In genomic region chr16:56722200-56722842, GRCh38 we compare ENCODE assay signal across 24 cellular contexts. TPM values are rescaled to one million over a fixed set of nuclear protein-coding genes. Genes with fewer than 3 reads are reported as not detected.
DNase-seq lines count a peak whose midpoint lies in the region; ATAC-seq and TF ChIP-seq lines count a peak whose summit lies in the region.
"Had no signal": no experiment of that assay in that cellular context is flagged by ENCODE, and none has a peak within 500 bp of the region (broad histone marks: within the 10 kb centered on the region; RNA-seq: fewer than 3 reads in every experiment).

No MANE protein-coding gene starts in this region.

- no peak overlapping the region for H3K4me3 ChIP-seq in HEK293 (ENCODE audit: low read depth, low read length)
- H3K4me3 ChIP-seq: A549; BLaER1 treated with 17β-estradiol and CSF1 and Interleukin-3, amounts not matched to agents 10 nM and 100 nM; GM23338 had no signal

- no peak for DNase-seq in activated CD8-positive, alpha-beta T cell treated with anti-CD3 and anti-CD28 coated beads for 36 hours
- DNase-seq in activated CD8-positive, alpha-beta T cell treated with anti-CD3 and anti-CD28 coated beads, Interleukin-2, amount 10 ng/mL, durations not matched to agents 7 days and 5 days: no peak
- no peak for DNase-seq in stimulated activated naive CD8-positive, alpha-beta T cell treated with anti-CD3 and anti-CD28 coated beads, Interleukin-15, Interleukin-2, amounts not matched to agents 100 U/mL and 50 U/mL, for 24 hours
- no peak for DNase-seq in kidney glomerular epithelial cell (lab: John Stamatoyannopoulos, UW)
- DNase-seq: 8988T; ACHN; AML-193; BE2C; CD4-positive, alpha-beta T cell; CD8-positive, alpha-beta memory T cell; DMS 273 treated with DMSO at 0.1 percent for 48 hours; DMS79; EL; GDM1; H9; HFFc6 had no signal

- no peak overlapping the region for H3K27ac ChIP-seq in HEK293 (ENCODE audit: extremely low read depth, low read depth, low read length)
- H3K27ac ChIP-seq: A549; BLaER1 treated with 17β-estradiol and CSF1 and Interleukin-3, amounts not matched to agents 10 nM and 100 nM had no signal

- H3K4me1 Mint-ChIP-seq in activated CD8-positive, alpha-beta T cell treated with anti-CD3 and anti-CD28 coated beads for 36 hours (ENCODE audit: low read depth): peaks cover 5% of the 10 kb centered on the region
- no peaks in the 10 kb centered on the region for H3K4me1 Mint-ChIP-seq in activated CD8-positive, alpha-beta T cell treated with anti-CD3 and anti-CD28 coated beads, Interleukin-2, amount 10 ng/mL, durations not matched to agents 7 days and 5 days (ENCODE audit: low read depth)
- H3K4me1 Mint-ChIP-seq: CD14-positive monocyte, GM23338, H9 had no signal

- CTCF ChIA-PET in activated CD8-positive, alpha-beta T cell treated with anti-CD3 and anti-CD28 coated beads for 36 hours (lab: Charles Lee): interaction anchor here (1.1 kb wide), 1 partner anchor 145 kb away, joined by 3 read pairs; no protein-coding TSS in a partner anchor
- CTCF ChIA-PET in activated CD8-positive, alpha-beta T cell treated with anti-CD3 and anti-CD28 coated beads, Interleukin-2, amount 10 ng/mL, durations not matched to agents 7 days and 5 days (lab: Charles Lee): interaction anchor here (0.6 to 1.0 kb wide), 3 partner anchors 16 to 308 kb away, joined by 3 read pairs; no protein-coding TSS in a partner anchor
- CTCF ChIA-PET in HEK293 (lab: Yijun Ruan, JAX): interaction anchor here (0.5 to 1.2 kb wide), 2 partner anchors 46 to 366 kb away, joined by 6 read pairs; no protein-coding TSS in a partner anchor

- H3K4me3 Mint-ChIP-seq in activated CD8-positive, alpha-beta T cell treated with anti-CD3 and anti-CD28 coated beads for 36 hours: no peak overlapping the region
- H3K4me3 Mint-ChIP-seq in activated CD8-positive, alpha-beta T cell treated with anti-CD3 and anti-CD28 coated beads, Interleukin-2, amount 10 ng/mL, durations not matched to agents 7 days and 5 days: no peak overlapping the region
- H3K4me3 Mint-ChIP-seq: CD14-positive monocyte; CD4-positive, alpha-beta T cell; CD8-positive, alpha-beta memory T cell; GM23338; H9; HFFc6 had no signal

- peak; percentile 4 for ATAC-seq in activated CD8-positive, alpha-beta T cell treated with anti-CD3 and anti-CD28 coated beads for 36 hours
- no peak for ATAC-seq in activated CD8-positive, alpha-beta T cell treated with anti-CD3 and anti-CD28 coated beads, Interleukin-2, amount 10 ng/mL, durations not matched to agents 7 days and 5 days
- peak; percentile 59 for ATAC-seq in stimulated activated naive CD8-positive, alpha-beta T cell treated with anti-CD3 and anti-CD28 coated beads, Interleukin-15, Interleukin-2, amounts not matched to agents 100 U/mL and 50 U/mL, for 24 hours
- ATAC-seq in HG03565 (IDR thresholded peaks at IDR 0.05; ENCODE audit: unreplicated experiment): no peak
- ATAC-seq: A549, GM23338, HCT116 had no signal

- no peaks in the 10 kb centered on the region for H3K4me1 ChIP-seq in HEK293 (ENCODE audit: control insufficient read depth, insufficient read depth, low read length)
- H3K4me1 ChIP-seq: A549, BE2C had no signal

- intact Hi-C loops in activated CD8-positive, alpha-beta T cell treated with anti-CD3 and anti-CD28 coated beads for 36 hours (cut with micrococcal nuclease): no loop called here

- no peaks in the 10 kb centered on the region for H3K36me3 Mint-ChIP-seq in activated CD8-positive, alpha-beta T cell treated with anti-CD3 and anti-CD28 coated beads for 36 hours (ENCODE audit: low read depth)
- no peaks in the 10 kb centered on the region for H3K36me3 Mint-ChIP-seq in activated CD8-positive, alpha-beta T cell treated with anti-CD3 and anti-CD28 coated beads, Interleukin-2, amount 10 ng/mL, durations not matched to agents 7 days and 5 days (ENCODE audit: low read depth)
- H3K36me3 Mint-ChIP-seq: CD14-positive monocyte had no signal

- H3K9me3 Mint-ChIP-seq in activated CD8-positive, alpha-beta T cell treated with anti-CD3 and anti-CD28 coated beads for 36 hours: no peaks in the 10 kb centered on the region
- no peaks in the 10 kb centered on the region for H3K9me3 Mint-ChIP-seq in activated CD8-positive, alpha-beta T cell treated with anti-CD3 and anti-CD28 coated beads, Interleukin-2, amount 10 ng/mL, durations not matched to agents 7 days and 5 days (ENCODE audit: insufficient read depth)
- H3K9me3 Mint-ChIP-seq: CD14-positive monocyte; CD4-positive, alpha-beta T cell; CD8-positive, alpha-beta memory T cell; GM23338; H9; HFFc6 had no signal

- no peaks in the 10 kb centered on the region for H3K9me3 ChIP-seq in HEK293 (ENCODE audit: control insufficient read depth, insufficient read depth, low read depth, low read length)
- H3K9me3 ChIP-seq: A549; BE2C; BLaER1 treated with 17β-estradiol and CSF1 and Interleukin-3, amounts not matched to agents 10 nM and 100 nM had no signal

- no peak for TF ChIP-seq CTCF in activated CD8-positive, alpha-beta T cell treated with anti-CD3 and anti-CD28 coated beads for 36 hours (IDR thresholded peaks at IDR 0.05)
- no peak for TF ChIP-seq CTCF in HEK293 (tag by site-specific recombination; IDR thresholded peaks at IDR 0.05)

- no peaks in the 10 kb centered on the region for H3K36me3 ChIP-seq in HEK293 (ENCODE audit: control insufficient read depth in 2 of 2, insufficient read depth in 1 of 2, low read length in 2 of 2)
- H3K36me3 ChIP-seq: BE2C; BLaER1 treated with 17β-estradiol and CSF1 and Interleukin-3, amounts not matched to agents 10 nM and 100 nM had no signal

- no peak overlapping the region for H3K27ac Mint-ChIP-seq in activated CD8-positive, alpha-beta T cell treated with anti-CD3 and anti-CD28 coated beads for 36 hours
- H3K27ac Mint-ChIP-seq in activated CD8-positive, alpha-beta T cell treated with anti-CD3 and anti-CD28 coated beads, Interleukin-2, amount 10 ng/mL, durations not matched to agents 7 days and 5 days: no peak overlapping the region
- H3K27ac Mint-ChIP-seq: CD14-positive monocyte; CD4-positive, alpha-beta T cell; GM23338; H9; HFFc6 had no signal

- no peaks in the 10 kb centered on the region for H3K27me3 Mint-ChIP-seq in activated CD8-positive, alpha-beta T cell treated with anti-CD3 and anti-CD28 coated beads for 36 hours
- H3K27me3 Mint-ChIP-seq in activated CD8-positive, alpha-beta T cell treated with anti-CD3 and anti-CD28 coated beads, Interleukin-2, amount 10 ng/mL, durations not matched to agents 7 days and 5 days (ENCODE audit: low read depth): peaks cover 4% of the 10 kb centered on the region
- H3K27me3 Mint-ChIP-seq: CD4-positive, alpha-beta T cell had no signal

- POLR2A ChIA-PET in activated CD8-positive, alpha-beta T cell treated with anti-CD3 and anti-CD28 coated beads for 36 hours (lab: Charles Lee): no interaction called here
- POLR2A ChIA-PET in activated CD8-positive, alpha-beta T cell treated with anti-CD3 and anti-CD28 coated beads, Interleukin-2, amount 10 ng/mL, durations not matched to agents 7 days and 5 days (lab: Charles Lee): no interaction called here
- POLR2A ChIA-PET in HEK293 (lab: Yijun Ruan, JAX): no interaction called here

TF ChIP-seq in HEK293, 187 proteins besides CTCF, POLR2A, EP300 and RAD21:
- no peak for TF ChIP-seq ZNF654 (tag by site-specific recombination; IDR thresholded peaks at IDR 0.05; ENCODE audit: low read depth)
- peak; percentile 72 for TF ChIP-seq ZNF10 (tag by site-specific recombination; IDR thresholded peaks at IDR 0.05)
- no peak for TF ChIP-seq ZNF354C (tag by site-specific recombination; IDR thresholded peaks at IDR 0.05; ENCODE audit: borderline replicate concordance, low read depth)
- no peak for TF ChIP-seq ZNF23 (tag by site-specific recombination; IDR thresholded peaks at IDR 0.05; ENCODE audit: borderline replicate concordance)
- 0 out of 2 replicates have a peak, but pooled peaks have one; percentile 46 for TF ChIP-seq ZNF416 (tag by site-specific recombination; IDR thresholded peaks at IDR 0.05)

RNA-seq across cellular contexts. Expression of gene NUP93, which starts 7.6 kb away (rescaled TPM):
- 100 to 1,000 TPM; 171 to 191 TPM for total RNA-seq in activated CD8-positive, alpha-beta T cell treated with anti-CD3 and anti-CD28 coated beads for 36 hours
- 100 to 1,000 TPM; 129 to 143 TPM for total RNA-seq in activated CD8-positive, alpha-beta T cell treated with anti-CD3 and anti-CD28 coated beads, Interleukin-2, amount 10 ng/mL, durations not matched to agents 7 days and 5 days

RNA-seq across cellular contexts. Expression of gene MT1X, which starts 40.1 kb away (rescaled TPM):
- 10 to 100 TPM; 52.5 to 54.2 TPM for total RNA-seq in activated CD8-positive, alpha-beta T cell treated with anti-CD3 and anti-CD28 coated beads for 36 hours
- total RNA-seq in activated CD8-positive, alpha-beta T cell treated with anti-CD3 and anti-CD28 coated beads, Interleukin-2, amount 10 ng/mL, durations not matched to agents 7 days and 5 days: 10 to 100 TPM; 85.3 to 86.0 TPM

RNA-seq across cellular contexts. Expression of gene MT1H, which starts 52.7 kb away (rescaled TPM):
- 1 to 10 TPM; 2.3 to 2.7 TPM for total RNA-seq in activated CD8-positive, alpha-beta T cell treated with anti-CD3 and anti-CD28 coated beads for 36 hours
- 1 to 10 TPM in 1 of 2 experiments, under 1 TPM in 1; 0.84 to 1.9 TPM for total RNA-seq in activated CD8-positive, alpha-beta T cell treated with anti-CD3 and anti-CD28 coated beads, Interleukin-2, amount 10 ng/mL, durations not matched to agents 7 days and 5 days
- total RNA-seq: CD4-positive, alpha-beta T cell; H4; HFFc6 had no signal

RNA-seq across cellular contexts. Expression of gene MT1G, which starts 54.5 kb away (rescaled TPM):
- total RNA-seq in activated CD8-positive, alpha-beta T cell treated with anti-CD3 and anti-CD28 coated beads for 36 hours: 10 to 100 TPM; 35.9 to 39.0 TPM
- total RNA-seq in activated CD8-positive, alpha-beta T cell treated with anti-CD3 and anti-CD28 coated beads, Interleukin-2, amount 10 ng/mL, durations not matched to agents 7 days and 5 days: 10 to 100 TPM; 30.6 to 36.2 TPM
- total RNA-seq: CD4-positive, alpha-beta T cell; H4 had no signal

Comparison
In these comparisons a context has a peak if more than half of its experiments do, and no peak if none do; other contexts are left out.
1. ATAC-seq: peak in activated CD8-positive, alpha-beta T cell treated with anti-CD3 and anti-CD28 coated beads for 36 hours (single experiment) and stimulated activated naive CD8-positive, alpha-beta T cell treated with anti-CD3 and anti-CD28 coated beads, Interleukin-15, Interleukin-2, amounts not matched to agents 100 U/mL and 50 U/mL, for 24 hours (single experiment); none in activated CD8-positive, alpha-beta T cell treated with anti-CD3 and anti-CD28 coated beads, Interleukin-2, amount 10 ng/mL, durations not matched to agents 7 days and 5 days (single experiment) and HG03565 (single experiment).